In genomic region chr6:71289039-71289801, GRCh38 we compare ENCODE assay signal across 8 cellular contexts. TPM values are rescaled to one million over a fixed set of nuclear protein-coding genes. Genes with fewer than 3 reads are reported as not detected.
A peak's percentile ranks its signal among the peaks of the same experiment; 100 is the strongest.
DNase-seq lines count a peak whose midpoint lies in the region; ATAC-seq and TF ChIP-seq lines count a peak whose summit lies in the region.

No MANE protein-coding gene starts in this region.

- CTCF ChIA-PET in PC-3 (lab: Charles Lee) = no interaction called here

- H3K4me2 ChIP-seq in PC-3 (ENCODE audit: low read length) (peak overlapping the region; percentile 85), skeletal muscle satellite cell (ENCODE audit: low read length) (peak overlapping the region; percentile 91)

- H3K36me3 ChIP-seq in PC-3 (ENCODE audit: low read depth, low read length) (no peaks in the 10 kb centered on the region), iPS-18a (ENCODE audit: control insufficient read depth, low read depth, low read length) (peaks cover 4% of the 10 kb centered on the region), skeletal muscle satellite cell (ENCODE audit: insufficient read depth, low read length) (peaks cover 13% of the 10 kb centered on the region)

- peak overlapping the region; percentile 38 for H3K9ac ChIP-seq in PC-3 (ENCODE audit: low read length)
- H3K9ac ChIP-seq in iPS-18a (ENCODE audit: low read length) = peak overlapping the region; percentile 34
- H3K9ac ChIP-seq in skeletal muscle satellite cell (ENCODE audit: low read depth, low read length) = peak overlapping the region; percentile 93

- H3K9me2 ChIP-seq in PC-3 (replicated peaks; ENCODE audit: low read length) = no peaks in the 10 kb centered on the region

- H3K79me2 ChIP-seq in PC-3 (ENCODE audit: low read length) = peaks cover 22% of the 10 kb centered on the region

- peak overlapping the region; percentile 45; the same call in 1 of the 2 replicates for H2AFZ ChIP-seq in PC-3 (ENCODE audit: low read length)

- TF ChIP-seq CTCF in PC-3 (conservative IDR thresholded peaks at IDR 0.05; ENCODE audit: low read depth, low read length) (no peak), astrocyte of the spinal cord (IDR thresholded peaks at IDR 0.05; ENCODE audit: low read depth, low read length) (no peak)

- H3K9me3 ChIP-seq in PC-3 (ENCODE audit: low read length) = no peaks in the 10 kb centered on the region
- no peaks in the 10 kb centered on the region for H3K9me3 ChIP-seq in iPS-18a (ENCODE audit: control insufficient read depth, low read depth, low read length)
- H3K9me3 ChIP-seq in skeletal muscle satellite cell (replicated peaks; ENCODE audit: low read length) = no peaks in the 10 kb centered on the region

- in situ Hi-C loops in astrocyte of the spinal cord (cut with HindIII; ENCODE audit: low sequenced_read_pairs) = no loop called here

- ATAC-seq in GM18870 (IDR thresholded peaks at IDR 0.05; ENCODE audit: unreplicated experiment) = peak; percentile 32
- peak; percentile 24 for ATAC-seq in HG03097 (IDR thresholded peaks at IDR 0.05; ENCODE audit: low FRiP score, unreplicated experiment)
- ATAC-seq in PC-3 = peak; percentile 42

- peaks cover 20% of the 10 kb centered on the region for H3K4me1 ChIP-seq in PC-3 (ENCODE audit: insufficient read depth, low read length)
- peaks cover 7% of the 10 kb centered on the region for H3K4me1 ChIP-seq in iPS-18a (ENCODE audit: control insufficient read depth, low read depth, low read length)
- peaks cover 52% of the 10 kb centered on the region for H3K4me1 ChIP-seq in skeletal muscle satellite cell (ENCODE audit: control insufficient read depth, insufficient read depth, low read length)

- intact Hi-C loops in PC-3 (cut with micrococcal nuclease) = loop anchor here (5.0 kb wide), 1 partner anchor 97 kb away; no protein-coding TSS in a partner anchor

- H3K27ac ChIP-seq in PC-3 (ENCODE audit: low read length) = no peak overlapping the region
- H3K27ac ChIP-seq in iPS-18a (ENCODE audit: low read length) = no peak overlapping the region

- POLR2A ChIA-PET in PC-3 (lab: Charles Lee; ENCODE audit: unreplicated experiment) = no interaction called here

- H3K27me3 ChIP-seq in PC-3 (ENCODE audit: low read length) (no peaks in the 10 kb centered on the region), iPS-18a (ENCODE audit: control insufficient read depth, insufficient read depth, low read length) (no peaks in the 10 kb centered on the region), skeletal muscle satellite cell (ENCODE audit: control insufficient read depth, insufficient read depth, low read length) (no peaks in the 10 kb centered on the region)

- no peaks in the 10 kb centered on the region for H4K20me1 ChIP-seq in PC-3 (ENCODE audit: low read length)

- H3K4me3 ChIP-seq in PC-3 (ENCODE audit: low read length) = peak overlapping the region; percentile 76
- H3K4me3 ChIP-seq in astrocyte of the spinal cord (ENCODE audit: low read depth, low read length) = peak overlapping the region; percentile 58
- H3K4me3 ChIP-seq in iPS-18a (ENCODE audit: low read length) = peak overlapping the region; percentile 54
- H3K4me3 ChIP-seq in skeletal muscle satellite cell (ENCODE audit: low read length) = peak overlapping the region; percentile 88

- H3F3A ChIP-seq in PC-3 (ENCODE audit: low read length, unreplicated experiment) = no peaks in the 10 kb centered on the region

- DNase-seq in AG20443 (ENCODE audit: low spot score) = peak; percentile 42
- peak; percentile 10 for DNase-seq in PC-3
- peak; percentile 16 for DNase-seq in astrocyte of the spinal cord (ENCODE audit: low read depth, low spot score)
- DNase-seq in NCI-H1048 (lab: John Stamatoyannopoulos, UW) = no peak

- BruUV-seq in PC-3 (replicated peaks; lab: Mats Ljungman, UMichigan) = no TSS peak

RNA-seq across cellular contexts. Expression of gene OGFRL1, which starts 0.6 kb away (rescaled TPM):
- 5.2 and 6.0 TPM in 2 replicates for total RNA-seq in PC-3 (2014; rRNA removed)
- 16.8 and 25.1 TPM in 2 replicates for total RNA-seq in skeletal muscle satellite cell (2012; rRNA removed)

Comparison
In these comparisons a context has a peak if more than half of its experiments do, and no peak if none do; other contexts are left out.
1. H3K9ac ChIP-seq: peak in every context shown above with its lines; median percentile 93 in skeletal muscle satellite cell; 38 in PC-3; 34 in iPS-18a.